34 cellular contexts compared by ENCODE assay signal in the genomic region with DNA sequence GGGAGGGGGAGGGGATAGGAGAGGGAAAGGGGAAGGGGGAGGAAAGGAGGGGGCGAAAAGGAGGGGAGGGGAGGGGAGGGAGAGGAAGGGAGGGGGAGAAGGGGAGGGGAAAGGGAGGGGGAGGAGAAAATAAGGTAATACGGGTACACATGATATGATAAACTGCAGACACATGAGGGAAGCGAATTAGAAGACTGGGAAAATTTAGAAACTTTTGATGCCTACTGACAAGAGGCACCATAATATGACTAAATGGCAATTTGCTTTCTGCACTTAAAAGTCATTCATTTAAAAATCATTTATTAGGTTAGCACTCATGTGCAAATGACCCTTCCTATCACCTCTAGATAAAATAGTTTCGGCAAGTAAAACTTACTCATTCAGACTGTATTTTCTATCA.
A peak's percentile ranks its signal among the peaks of the same experiment; 100 is the strongest.
DNase-seq lines count a peak whose midpoint lies in the region; ATAC-seq, FAIRE-seq and TF ChIP-seq lines count a peak whose summit lies in the region.
"Had no signal": no experiment of that assay in that cellular context is flagged by ENCODE, and none has a peak within 500 bp of the region (broad histone marks: within the 10 kb centered on the region; RNA-seq: fewer than 3 reads in every experiment).

No MANE protein-coding gene starts in this region.

- no peaks in the 10 kb centered on the region for H3K9me1 ChIP-seq in K562 (ENCODE audit: control insufficient read depth, insufficient read depth, low read length)

- no peak overlapping the region for H3K27ac ChIP-seq in HepG2 (ENCODE audit: extremely low read length, insufficient read depth, low read length)
- H3K27ac ChIP-seq in right lobe of liver: no peak overlapping the region
- H3K27ac ChIP-seq in GM23338 (ENCODE audit: low read depth): no peak overlapping the region
- no peak overlapping the region for H3K27ac ChIP-seq in K562 (ENCODE audit: extremely low read depth, low read depth, low read length)
- H3K27ac ChIP-seq: 22Rv1; A549; BLaER1; BLaER1 treated with 17β-estradiol and CSF1 and Interleukin-3, amounts not matched to agents 10 nM and 100 nM; C4-2B had no signal

- 0 out of 2 replicates have a peak, but pooled peaks cover 3% of the 10 kb centered on the region for H4K20me1 ChIP-seq in HepG2 (ENCODE audit: insufficient read depth, low read length)
- no peaks in the 10 kb centered on the region for H4K20me1 ChIP-seq in GM23338 (replicated peaks; ENCODE audit: insufficient read depth)
- H4K20me1 ChIP-seq in K562 (replicated peaks; ENCODE audit: control insufficient read depth, insufficient read depth, low read length): no peaks in the 10 kb centered on the region

- no peaks in the 10 kb centered on the region for H3F3A ChIP-seq in GM23338 (replicated peaks; ENCODE audit: low read depth)

- FAIRE-seq in HepG2 (lab: Jason Lieb, UNC): no peak
- FAIRE-seq in K562 (lab: Jason Lieb, UNC): no peak
- FAIRE-seq: D721Med had no signal

- H3K4me3 Mint-ChIP-seq in GM23338: no peak overlapping the region
- H3K4me3 Mint-ChIP-seq: B cell; CD14-positive monocyte; CD4-positive, alpha-beta memory T cell; CD4-positive, alpha-beta T cell; CD4-positive, CD25-positive, alpha-beta regulatory T cell; CD8-positive, alpha-beta memory T cell; CD8-positive, alpha-beta T cell had no signal

- DNase-seq in HepG2 (ENCODE audit: low spot score) (no peak), right lobe of liver (no peak), GM23338 (ENCODE audit: low spot score) (peak; percentile 13), K562 (ENCODE audit: extremely low read depth in 1 of 4, low spot score in 3 of 4) (no peak), epidermal melanocyte (ENCODE audit: insufficient read length, low spot score) (no peak), kidney glomerular epithelial cell (lab: John Stamatoyannopoulos, UW) (no peak)
- DNase-seq: 8988T; ACHN; AML-193; BE2C; C1 segment of cervical spinal cord; Caco-2; Calu3; CD4-positive, alpha-beta memory T cell; CD4-positive, alpha-beta T cell; CD4-positive, CD25-positive, alpha-beta regulatory T cell; CD8-positive, alpha-beta memory T cell; CD8-positive, alpha-beta T cell; COR-L47; DMS 273 treated with DMSO at 0.1 percent for 48 hours; DMS153; DMS53; DMS79; DMS79 treated with DMSO at 0.1 percent for 48 hours; DND-41; EL had no signal

- H3K36me3 Mint-ChIP-seq in GM23338 (ENCODE audit: low read depth): peaks cover 9% of the 10 kb centered on the region; the same call in 2 of the 3 replicates

- no peak for TF ChIP-seq CTCF in HepG2 (CRISPR knock-in tag; IDR thresholded peaks at IDR 0.05)
- no peak for TF ChIP-seq CTCF in right lobe of liver (IDR thresholded peaks at IDR 0.05)
- no peak for TF ChIP-seq CTCF in GM23338 (conservative IDR thresholded peaks at IDR 0.05; ENCODE audit: low read depth in 2 of 2)
- no peak for TF ChIP-seq CTCF in K562 (IDR thresholded peaks at IDR 0.05 in 2 of 3, conservative IDR thresholded peaks at IDR 0.05 in 1 of 3; ENCODE audit: insufficient read depth in 2 of 3, low read depth in 1 of 3, low read length in 3 of 3)

- intact Hi-C loops in HepG2 (cut with micrococcal nuclease; ENCODE audit: unreplicated experiment) (no loop called here), right lobe of liver (cut with DNase I) (loop anchor here in 1 of 2 donors (10.0 kb wide), 1 partner anchor 100 kb away; no protein-coding TSS in a partner anchor), K562 (cut with micrococcal nuclease) (no loop called here)

- TF ChIP-seq RAD21 in HepG2 (CRISPR knock-in tag; IDR thresholded peaks at IDR 0.05) (no peak), K562 (CRISPR knock-in tag; conservative IDR thresholded peaks at IDR 0.05 in 1 of 2, IDR thresholded peaks at IDR 0.05 in 1 of 2) (no peak)

- H3K79me2 ChIP-seq in HepG2 (ENCODE audit: insufficient read depth, low read length) (peaks cover 61% of the 10 kb centered on the region), GM23338 (replicated peaks; ENCODE audit: insufficient read depth) (peaks cover 80% of the 10 kb centered on the region), K562 (ENCODE audit: control insufficient read depth, insufficient read depth, low read length) (no peaks in the 10 kb centered on the region)

- POLR2A ChIA-PET in HepG2 (lab: Yijun Ruan, JAX): no interaction called here
- POLR2A ChIA-PET in K562 (lab: Yijun Ruan, JAX): no interaction called here

- CTCF ChIA-PET in HepG2 (lab: Yijun Ruan, JAX; ENCODE audit: low intra/inter-chr PET ratio, low total read pairs): no interaction called here
- CTCF ChIA-PET in K562 (lab: Yijun Ruan, JAX; ENCODE audit: low intra/inter-chr PET ratio): no interaction called here

- BruUV-seq in HepG2 (replicated peaks; lab: Mats Ljungman, UMichigan) (no TSS peak), K562 (replicated peaks; lab: Mats Ljungman, UMichigan) (no TSS peak)

- no peak for ATAC-seq in HepG2
- no peak for ATAC-seq in right lobe of liver
- ATAC-seq in GM23338: no peak
- ATAC-seq in K562: no peak
- ATAC-seq: A549; CD8-positive, alpha-beta T cell had no signal

- H3K9me3 ChIP-seq in HepG2 (ENCODE audit: low read length): no peaks in the 10 kb centered on the region
- H3K9me3 ChIP-seq in right lobe of liver: no peaks in the 10 kb centered on the region
- no peaks in the 10 kb centered on the region for H3K9me3 ChIP-seq in K562 (replicated peaks; ENCODE audit: control insufficient read depth, insufficient read depth, low read depth, low read length)
- H3K9me3 ChIP-seq: A549, BE2C, Caco-2 had no signal

- whole genome bisulfite sequencing in HepG2 (ENCODE audit: low lambda C conversion rate): 94% methylated on average over 4 of the region's 4 CpGs
- 91% methylated on average over 4 of the region's 4 CpGs for WGBS in right lobe of liver (ENCODE audit: insufficient coverage, low coverage, low lambda C conversion rate, missing lambda C conversion rate)
- 88% methylated on average over 2 of the region's 4 CpGs for WGBS in K562 (ENCODE audit: insufficient coverage, low coverage, missing lambda C conversion rate)

- H3K27me3 ChIP-seq in HepG2 (ENCODE audit: control insufficient read depth in 1 of 2, insufficient read depth in 2 of 2, low read length in 2 of 2) (no peaks in the 10 kb centered on the region), right lobe of liver (no peaks in the 10 kb centered on the region), GM23338 (ENCODE audit: insufficient read depth) (no peaks in the 10 kb centered on the region), K562 (ENCODE audit: control insufficient read depth in 2 of 2, insufficient read depth in 2 of 2, low read length in 2 of 2) (no peaks in the 10 kb centered on the region)
- H3K27me3 ChIP-seq: BE2C; BLaER1; BLaER1 treated with 17β-estradiol and CSF1 and Interleukin-3, amounts not matched to agents 10 nM and 100 nM had no signal

- TF ChIP-seq EP300 in HepG2 (IDR thresholded peaks at IDR 0.05; ENCODE audit: low read depth in 2 of 2, low read length in 2 of 2) (no peak), HepG2 (CRISPR knock-in tag; IDR thresholded peaks at IDR 0.05; ENCODE audit: borderline replicate concordance) (no peak), K562 (IDR thresholded peaks at IDR 0.05; ENCODE audit: low read length) (no peak)

- H3K27me3 Mint-ChIP-seq in GM23338 (ENCODE audit: insufficient read depth, low read depth, poor library complexity): peaks cover 1% of the 10 kb centered on the region
- H3K27me3 Mint-ChIP-seq: B cell; CD4-positive, alpha-beta memory T cell; CD4-positive, alpha-beta T cell; CD4-positive, CD25-positive, alpha-beta regulatory T cell; CD8-positive, alpha-beta memory T cell had no signal

- H3K4me2 ChIP-seq in HepG2 (ENCODE audit: low read depth, low read length) (no peak overlapping the region), GM23338 (no peak overlapping the region), K562 (ENCODE audit: insufficient read depth, low read length) (no peak overlapping the region)
- H3K4me2 ChIP-seq: A549; BLaER1; BLaER1 treated with 17β-estradiol and CSF1 and Interleukin-3, amounts not matched to agents 10 nM and 100 nM had no signal

- no peaks in the 10 kb centered on the region for H3K4me1 ChIP-seq in HepG2 (ENCODE audit: insufficient read depth, low read length)
- H3K4me1 ChIP-seq in right lobe of liver: no peaks in the 10 kb centered on the region
- H3K4me1 ChIP-seq in GM23338 (ENCODE audit: insufficient read depth): no peaks in the 10 kb centered on the region
- H3K4me1 ChIP-seq in K562 (replicated peaks in 1 of 2; ENCODE audit: control insufficient read depth in 2 of 2, insufficient read depth in 2 of 2, low read length in 2 of 2): no peaks in the 10 kb centered on the region
- H3K4me1 ChIP-seq: A549, BE2C, Caco-2 had no signal

- no peaks in the 10 kb centered on the region for H3K9me2 ChIP-seq in GM23338 (ENCODE audit: insufficient read depth)

- no peaks in the 10 kb centered on the region for H3K9me3 Mint-ChIP-seq in GM23338
- H3K9me3 Mint-ChIP-seq: CD4-positive, alpha-beta memory T cell; CD4-positive, alpha-beta T cell; CD8-positive, alpha-beta T cell had no signal

- no peak overlapping the region for H3K9ac ChIP-seq in HepG2 (ENCODE audit: insufficient read depth, low read depth, low read length)
- H3K9ac ChIP-seq in K562 (ENCODE audit: insufficient read depth in 1 of 2, low read depth in 2 of 2, low read length in 2 of 2): no peak overlapping the region
- H3K9ac ChIP-seq: BLaER1; BLaER1 treated with 17β-estradiol and CSF1 and Interleukin-3, amounts not matched to agents 10 nM and 100 nM had no signal

- peaks cover 11% of the 10 kb centered on the region; the same call in 2 of the 3 replicates for H3K4me1 Mint-ChIP-seq in GM23338
- H3K4me1 Mint-ChIP-seq: B cell had no signal

- in situ Hi-C loops in HepG2 (cut with HindIII; ENCODE audit: extremely low pct_ligation_motif_present, low pct_unique_long_range_greater_than_20kb) (no loop called here), K562 (cut with MboI) (loop anchor here (5.0 kb wide), 1 partner anchor 152 kb away; no protein-coding TSS in a partner anchor)

- no peak overlapping the region for H2AFZ ChIP-seq in HepG2 (ENCODE audit: low read length)
- no peak overlapping the region for H2AFZ ChIP-seq in GM23338
- H2AFZ ChIP-seq in K562 (ENCODE audit: low read depth, low read length): no peak overlapping the region

- no peak overlapping the region for H3K27ac Mint-ChIP-seq in GM23338
- H3K27ac Mint-ChIP-seq: B cell; CD4-positive, alpha-beta memory T cell; CD4-positive, alpha-beta T cell; CD8-positive, alpha-beta T cell had no signal

- TF ChIP-seq POLR2A in HepG2 (IDR thresholded peaks at IDR 0.05; ENCODE audit: insufficient read depth in 1 of 2, low read depth in 2 of 2, low read length in 2 of 2) (no peak), right lobe of liver (IDR thresholded peaks at IDR 0.05) (no peak), K562 (conservative IDR thresholded peaks at IDR 0.05) (no peak)

- peaks cover 4 to 37% of the 10 kb centered on the region in 2 experiments for H3K36me3 ChIP-seq in HepG2 (replicated peaks in 1 of 2; ENCODE audit: control insufficient read depth in 1 of 2, insufficient read depth in 2 of 2, low read length in 2 of 2)
- H3K36me3 ChIP-seq in right lobe of liver: peaks cover 0 to 4% (median 0%) of the 10 kb centered on the region in 4 donors
- no peaks in the 10 kb centered on the region for H3K36me3 ChIP-seq in GM23338 (ENCODE audit: insufficient read depth)
- peaks cover under 1% of the 10 kb centered on the region; the same call in 1 of the 3 replicates for H3K36me3 ChIP-seq in K562 (ENCODE audit: control insufficient read depth, insufficient read depth, low read length)
- H3K36me3 ChIP-seq: BE2C had no signal

- H3K4me3 ChIP-seq in HepG2 (replicated peaks in 1 of 3; ENCODE audit: insufficient read depth in 1 of 3, low read depth in 2 of 3, low read length in 3 of 3) (no peak overlapping the region), right lobe of liver (no peak overlapping the region), GM23338 (no peak overlapping the region), K562 (no peak overlapping the region)
- H3K4me3 ChIP-seq: A549; BLaER1; BLaER1 treated with 17β-estradiol and CSF1 and Interleukin-3, amounts not matched to agents 10 nM and 100 nM had no signal
